ENCODE assay signal across 22 cellular contexts in the genomic region with DNA sequence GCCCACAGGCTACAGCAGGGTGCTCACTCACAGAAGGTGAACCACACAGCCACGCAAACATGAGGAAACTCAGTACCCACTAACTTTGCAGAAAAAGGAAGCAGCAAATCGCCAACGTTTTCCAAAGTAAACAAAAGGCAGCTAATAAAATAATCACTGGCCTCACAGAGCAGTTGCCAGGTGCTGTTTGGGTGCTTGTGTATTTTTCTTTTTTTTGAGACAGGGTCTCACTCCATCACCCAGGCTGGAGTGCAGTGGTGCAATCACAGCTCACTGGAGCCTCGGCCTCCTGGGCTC.
"Had no signal": no experiment of that assay in that cellular context is flagged by ENCODE, and none has a peak within 500 bp of the region (broad histone marks: within the 10 kb centered on the region; RNA-seq: fewer than 3 reads in every experiment).

No MANE protein-coding gene starts in this region.

- H3K27ac ChIP-seq: dorsolateral prefrontal cortex, parathyroid adenoma, thoracic aorta, tibial nerve, upper lobe of left lung had no signal

- H2AFZ ChIP-seq: parathyroid adenoma had no signal

- H3K4me3 Mint-ChIP-seq: immature natural killer cell; stimulated activated memory B cell treated with anti-CD40 and anti-IgM and Interleukin-4, amounts not matched to agents 10 μg/mL and 1 μg/mL and 100 μg/mL, for 72 hours had no signal

- ATAC-seq: naive thymus-derived CD4-positive, alpha-beta T cell; sciatic nerve; stimulated activated memory B cell treated with anti-CD40 and anti-IgM and Interleukin-4, amounts not matched to agents 10 μg/mL and 1 μg/mL and 100 μg/mL, for 72 hours; stimulated activated naive CD8-positive, alpha-beta T cell treated with anti-CD3 and anti-CD28 coated beads, Interleukin-15, Interleukin-2, amounts not matched to agents 100 U/mL and 50 U/mL, for 24 hours had no signal

- H3K27ac Mint-ChIP-seq: immature natural killer cell; mesothelial cell of epicardium; naive thymus-derived CD4-positive, alpha-beta T cell; progenitor cell of endocrine pancreas; stimulated activated memory B cell treated with anti-CD40 and anti-IgM and Interleukin-4, amounts not matched to agents 10 μg/mL and 1 μg/mL and 100 μg/mL, for 72 hours had no signal

- DNase-seq: dorsolateral prefrontal cortex; effector CD4-positive, alpha-beta T cell; hypothalamus; immature natural killer cell; islet precursor cell; kidney glomerular epithelial cell; mesenchymal stem cell; naive thymus-derived CD4-positive, alpha-beta T cell; stimulated activated CD4-positive, alpha-beta T cell treated with anti-CD3 and anti-CD28 coated beads, Interleukin-12 subunit alpha, Interleukin-12 subunit beta, amount 100 ng/mL, for 4 hours; stimulated activated CD4-positive, alpha-beta T cell treated with anti-CD3 and anti-CD28 coated beads, Interleukin-1b, Interleukin-23, amount 100 ng/mL, for 48 hours; stimulated activated CD4-positive, alpha-beta T cell treated with anti-CD3 and anti-CD28 coated beads, Interleukin-4, amount 100 ng/mL, for 24 hours; stimulated activated naive CD8-positive, alpha-beta T cell treated with anti-CD3 and anti-CD28 coated beads, Interleukin-15, Interleukin-2, amounts not matched to agents 100 U/mL and 50 U/mL, for 24 hours; substantia nigra had no signal

- H3K27me3 ChIP-seq: dorsolateral prefrontal cortex, tibial nerve, upper lobe of left lung had no signal

- H3K79me2 ChIP-seq: parathyroid adenoma had no signal

- H3K9me3 ChIP-seq: thoracic aorta, tibial nerve, upper lobe of left lung had no signal

- H3K4me3 ChIP-seq: dorsolateral prefrontal cortex, smooth muscle cell, thoracic aorta, tibial nerve, upper lobe of left lung had no signal

- H3K4me1 ChIP-seq: parathyroid adenoma had no signal

- H3K27me3 Mint-ChIP-seq: naive thymus-derived CD4-positive, alpha-beta T cell; progenitor cell of endocrine pancreas; stimulated activated memory B cell treated with anti-CD40 and anti-IgM and Interleukin-4, amounts not matched to agents 10 μg/mL and 1 μg/mL and 100 μg/mL, for 72 hours had no signal

- H3K4me2 ChIP-seq: smooth muscle cell had no signal

- H3K9ac ChIP-seq: parathyroid adenoma had no signal

- H3K9me3 Mint-ChIP-seq: immature natural killer cell; mesothelial cell of epicardium; naive thymus-derived CD4-positive, alpha-beta T cell; stimulated activated memory B cell treated with anti-CD40 and anti-IgM and Interleukin-4, amounts not matched to agents 10 μg/mL and 1 μg/mL and 100 μg/mL, for 72 hours had no signal
